In genomic region chr3:111749171-111750170, GRCh38 we compare ENCODE assay signal across 15 cellular contexts.
A peak's percentile ranks its signal among the peaks of the same experiment; 100 is the strongest.
DNase-seq lines count a peak whose midpoint lies in the region; ATAC-seq and TF ChIP-seq lines count a peak whose summit lies in the region.
"Had no signal": no experiment of that assay in that cellular context is flagged by ENCODE, and none has a peak within 500 bp of the region (broad histone marks: within the 10 kb centered on the region; RNA-seq: fewer than 3 reads in every experiment).

No MANE protein-coding gene starts in this region.

- DNase-seq in DMS79 treated with DMSO at 0.1 percent for 48 hours (lab: John Stamatoyannopoulos, UW) (peak; percentile 88), NCI-H146 treated with DMSO at 0.1 percent for 48 hours (lab: John Stamatoyannopoulos, UW; ENCODE audit: unreplicated experiment) (peak; percentile 91), adipocyte (ENCODE audit: low read depth) (peak; percentile 47), osteocyte (ENCODE audit: extremely low spot score, unreplicated experiment) (no peak), hepatic stellate cell (ENCODE audit: low spot score) (no peak), iPS-NIHi7 (ENCODE audit: extremely low spot score) (no peak), globus pallidus (ENCODE audit: low spot score) (no peak)
- DNase-seq: heart left ventricle; NCI-H1092 treated with DMSO at 0.1 percent for 48 hours; psoas muscle; stimulated activated CD4-positive, alpha-beta T cell treated with anti-CD3 and anti-CD28 coated beads, Interleukin-1b, Interleukin-23, amount 100 ng/mL, for 48 hours had no signal

- no peak overlapping the region for H3K4me3 ChIP-seq in adipocyte (ENCODE audit: low read length)
- H3K4me3 ChIP-seq: BLaER1, breast epithelium, heart left ventricle, psoas muscle had no signal

- H3K4me1 Mint-ChIP-seq in osteocyte (ENCODE audit: unreplicated experiment) = peaks cover 57% of the 10 kb centered on the region

- peaks cover 39% of the 10 kb centered on the region for H3K4me1 ChIP-seq in adipocyte (ENCODE audit: control insufficient read depth, insufficient read depth, low read length)
- H3K4me1 ChIP-seq: BLaER1, breast epithelium, psoas muscle had no signal

- no peak overlapping the region for H3K9ac ChIP-seq in adipocyte (ENCODE audit: low read length)
- H3K9ac ChIP-seq: BLaER1 had no signal

- H3K4me3 Mint-ChIP-seq in osteocyte (ENCODE audit: unreplicated experiment) = peak overlapping the region; percentile 42
- H3K4me3 Mint-ChIP-seq: WTC11 had no signal

- no peaks in the 10 kb centered on the region for H3K36me3 ChIP-seq in adipocyte (ENCODE audit: control insufficient read depth, insufficient read depth, low read length, severe bottlenecking)
- H3K36me3 ChIP-seq: BLaER1, breast epithelium, heart left ventricle had no signal

- peaks cover 6% of the 10 kb centered on the region for H3K9me3 Mint-ChIP-seq in osteocyte (ENCODE audit: unreplicated experiment)

- no peak for ATAC-seq in GM21619 (IDR thresholded peaks at IDR 0.05; ENCODE audit: unreplicated experiment)
- ATAC-seq: heart left ventricle, psoas muscle, WTC11 had no signal

- H3K36me3 Mint-ChIP-seq in osteocyte (ENCODE audit: unreplicated experiment) = no peaks in the 10 kb centered on the region

- TF ChIP-seq CTCF in osteocyte (IDR thresholded peaks at IDR 0.05) = no peak

- no peaks in the 10 kb centered on the region for H3K27me3 ChIP-seq in adipocyte (replicated peaks; ENCODE audit: control insufficient read depth, insufficient read depth, low read length)
- H3K27me3 ChIP-seq: BLaER1, breast epithelium, heart left ventricle had no signal

- peak overlapping the region; percentile 79 for H3K27ac Mint-ChIP-seq in osteocyte (ENCODE audit: unreplicated experiment)
- H3K27ac Mint-ChIP-seq: WTC11 had no signal

- peaks cover 8% of the 10 kb centered on the region for H3K9me3 ChIP-seq in adipocyte (ENCODE audit: control insufficient read depth, low read length)
- H3K9me3 ChIP-seq: breast epithelium had no signal

- no peaks in the 10 kb centered on the region for H3K27me3 Mint-ChIP-seq in osteocyte (ENCODE audit: unreplicated experiment)

Comparison
In these comparisons a context has a peak if more than half of its experiments do, and no peak if none do; other contexts are left out.
1. DNase-seq: peak in DMS79 treated with DMSO at 0.1 percent for 48 hours (single experiment), NCI-H146 treated with DMSO at 0.1 percent for 48 hours (single experiment) and adipocyte (single experiment); none in osteocyte (single experiment), hepatic stellate cell (single experiment), iPS-NIHi7 (single experiment) and globus pallidus (single experiment).